ENCODE assay signal across 1 cellular context in the genomic region with DNA sequence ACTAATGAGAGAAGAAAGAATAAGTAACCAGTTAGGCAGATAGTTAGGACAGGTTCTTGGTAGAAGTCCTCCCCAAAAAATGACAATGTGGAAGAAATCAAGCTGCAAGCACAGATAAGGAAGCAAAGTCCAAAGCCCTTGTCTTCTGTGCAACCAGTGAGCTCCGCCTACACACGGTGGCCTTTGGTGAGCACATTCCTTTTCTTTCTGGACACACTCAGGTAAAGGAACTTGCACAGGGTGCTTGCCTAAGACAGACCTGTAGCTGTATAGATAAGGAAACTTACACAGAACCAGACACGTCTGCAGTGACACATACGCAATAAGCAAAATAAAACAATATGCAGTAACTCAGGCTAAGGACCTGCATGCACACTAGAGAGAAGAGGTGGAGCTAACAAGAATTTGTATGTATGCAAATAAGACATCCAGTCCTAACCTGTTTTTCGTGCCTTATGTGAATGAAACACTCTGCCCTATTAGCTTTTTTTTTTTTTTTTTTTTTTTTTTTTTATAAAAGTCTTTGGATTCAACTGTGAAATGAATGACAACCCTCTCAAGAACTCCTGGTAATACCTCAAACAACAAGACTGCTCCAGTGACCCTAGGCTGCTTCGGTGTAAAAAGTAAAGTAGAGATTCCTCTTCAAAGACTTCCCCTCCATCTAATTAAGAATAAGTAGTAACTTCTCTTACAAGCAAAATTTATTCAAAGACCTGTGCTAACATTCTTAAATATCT.
TF ChIP-seq lines count a peak whose summit lies in the region.

No MANE protein-coding gene starts in this region.

TF ChIP-seq in HepG2, 621 proteins besides CTCF, POLR2A, EP300 and RAD21 (continued from another document and continues in another):
- no peak for TF ChIP-seq REXO4 (CRISPR knock-in tag; IDR thresholded peaks at IDR 0.05; ENCODE audit: borderline replicate concordance)
- TF ChIP-seq, protein P1, sequence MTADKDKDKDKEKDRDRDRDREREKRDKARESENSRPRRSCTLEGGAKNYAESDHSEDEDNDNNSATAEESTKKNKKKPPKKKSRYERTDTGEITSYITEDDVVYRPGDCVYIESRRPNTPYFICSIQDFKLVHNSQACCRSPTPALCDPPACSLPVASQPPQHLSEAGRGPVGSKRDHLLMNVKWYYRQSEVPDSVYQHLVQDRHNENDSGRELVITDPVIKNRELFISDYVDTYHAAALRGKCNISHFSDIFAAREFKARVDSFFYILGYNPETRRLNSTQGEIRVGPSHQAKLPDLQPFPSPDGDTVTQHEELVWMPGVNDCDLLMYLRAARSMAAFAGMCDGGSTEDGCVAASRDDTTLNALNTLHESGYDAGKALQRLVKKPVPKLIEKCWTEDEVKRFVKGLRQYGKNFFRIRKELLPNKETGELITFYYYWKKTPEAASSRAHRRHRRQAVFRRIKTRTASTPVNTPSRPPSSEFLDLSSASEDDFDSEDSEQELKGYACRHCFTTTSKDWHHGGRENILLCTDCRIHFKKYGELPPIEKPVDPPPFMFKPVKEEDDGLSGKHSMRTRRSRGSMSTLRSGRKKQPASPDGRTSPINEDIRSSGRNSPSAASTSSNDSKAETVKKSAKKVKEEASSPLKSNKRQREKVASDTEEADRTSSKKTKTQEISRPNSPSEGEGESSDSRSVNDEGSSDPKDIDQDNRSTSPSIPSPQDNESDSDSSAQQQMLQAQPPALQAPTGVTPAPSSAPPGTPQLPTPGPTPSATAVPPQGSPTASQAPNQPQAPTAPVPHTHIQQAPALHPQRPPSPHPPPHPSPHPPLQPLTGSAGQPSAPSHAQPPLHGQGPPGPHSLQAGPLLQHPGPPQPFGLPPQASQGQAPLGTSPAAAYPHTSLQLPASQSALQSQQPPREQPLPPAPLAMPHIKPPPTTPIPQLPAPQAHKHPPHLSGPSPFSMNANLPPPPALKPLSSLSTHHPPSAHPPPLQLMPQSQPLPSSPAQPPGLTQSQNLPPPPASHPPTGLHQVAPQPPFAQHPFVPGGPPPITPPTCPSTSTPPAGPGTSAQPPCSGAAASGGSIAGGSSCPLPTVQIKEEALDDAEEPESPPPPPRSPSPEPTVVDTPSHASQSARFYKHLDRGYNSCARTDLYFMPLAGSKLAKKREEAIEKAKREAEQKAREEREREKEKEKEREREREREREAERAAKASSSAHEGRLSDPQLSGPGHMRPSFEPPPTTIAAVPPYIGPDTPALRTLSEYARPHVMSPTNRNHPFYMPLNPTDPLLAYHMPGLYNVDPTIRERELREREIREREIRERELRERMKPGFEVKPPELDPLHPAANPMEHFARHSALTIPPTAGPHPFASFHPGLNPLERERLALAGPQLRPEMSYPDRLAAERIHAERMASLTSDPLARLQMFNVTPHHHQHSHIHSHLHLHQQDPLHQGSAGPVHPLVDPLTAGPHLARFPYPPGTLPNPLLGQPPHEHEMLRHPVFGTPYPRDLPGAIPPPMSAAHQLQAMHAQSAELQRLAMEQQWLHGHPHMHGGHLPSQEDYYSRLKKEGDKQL (CRISPR knock-in tag; IDR thresholded peaks at IDR 0.05; ENCODE audit: low read depth), result peak; percentile 50; the same call in 1 of the 2 replicates
- TF ChIP-seq RAD51 (IDR thresholded peaks at IDR 0.05; ENCODE audit: borderline replicate concordance), result no peak
- no peak for TF ChIP-seq CBX1 (IDR thresholded peaks at IDR 0.05; ENCODE audit: low read depth)
- no peak for TF ChIP-seq PHF20 (CRISPR knock-in tag; IDR thresholded peaks at IDR 0.05)
- TF ChIP-seq ZNF773 (CRISPR knock-in tag; IDR thresholded peaks at IDR 0.05; ENCODE audit: borderline replicate concordance), result no peak
- TF ChIP-seq GATAD1 (CRISPR knock-in tag; IDR thresholded peaks at IDR 0.05), result no peak; the same call in 1 of the 2 replicates
- TF ChIP-seq ZNF781 (CRISPR knock-in tag; IDR thresholded peaks at IDR 0.05; ENCODE audit: borderline replicate concordance, not compliant biosample characterization), result no peak
- no peak for TF ChIP-seq MEIS1 (CRISPR knock-in tag; IDR thresholded peaks at IDR 0.05; ENCODE audit: borderline replicate concordance)
- TF ChIP-seq ATF3 (CRISPR knock-in tag; IDR thresholded peaks at IDR 0.05), result 0 out of 2 replicates have a peak, but pooled peaks have one; percentile 36
- no peak for TF ChIP-seq NFKB2 (CRISPR knock-in tag; IDR thresholded peaks at IDR 0.05; ENCODE audit: borderline replicate concordance)
- no peak for TF ChIP-seq ZNF563 (CRISPR knock-in tag; IDR thresholded peaks at IDR 0.05)
- TF ChIP-seq, protein P2, sequence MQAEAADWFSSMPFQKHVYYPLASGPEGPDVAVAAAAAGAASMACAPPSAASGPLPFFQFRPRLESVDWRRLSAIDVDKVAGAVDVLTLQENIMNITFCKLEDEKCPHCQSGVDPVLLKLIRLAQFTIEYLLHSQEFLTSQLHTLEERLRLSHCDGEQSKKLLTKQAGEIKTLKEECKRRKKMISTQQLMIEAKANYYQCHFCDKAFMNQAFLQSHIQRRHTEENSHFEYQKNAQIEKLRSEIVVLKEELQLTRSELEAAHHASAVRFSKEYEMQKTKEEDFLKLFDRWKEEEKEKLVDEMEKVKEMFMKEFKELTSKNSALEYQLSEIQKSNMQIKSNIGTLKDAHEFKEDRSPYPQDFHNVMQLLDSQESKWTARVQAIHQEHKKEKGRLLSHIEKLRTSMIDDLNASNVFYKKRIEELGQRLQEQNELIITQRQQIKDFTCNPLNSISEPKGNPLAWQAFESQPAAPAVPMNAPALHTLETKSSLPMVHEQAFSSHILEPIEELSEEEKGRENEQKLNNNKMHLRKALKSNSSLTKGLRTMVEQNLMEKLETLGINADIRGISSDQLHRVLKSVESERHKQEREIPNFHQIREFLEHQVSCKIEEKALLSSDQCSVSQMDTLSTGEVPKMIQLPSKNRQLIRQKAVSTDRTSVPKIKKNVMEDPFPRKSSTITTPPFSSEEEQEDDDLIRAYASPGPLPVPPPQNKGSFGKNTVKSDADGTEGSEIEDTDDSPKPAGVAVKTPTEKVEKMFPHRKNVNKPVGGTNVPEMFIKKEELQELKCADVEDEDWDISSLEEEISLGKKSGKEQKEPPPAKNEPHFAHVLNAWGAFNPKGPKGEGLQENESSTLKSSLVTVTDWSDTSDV (CRISPR knock-in tag; IDR thresholded peaks at IDR 0.05), result no peak
- TF ChIP-seq ARID2 (CRISPR knock-in tag; IDR thresholded peaks at IDR 0.05; ENCODE audit: borderline replicate concordance), result no peak
- TF ChIP-seq ZNF33A (CRISPR knock-in tag; IDR thresholded peaks at IDR 0.05; ENCODE audit: borderline replicate concordance), result no peak
- TF ChIP-seq, protein P3, sequence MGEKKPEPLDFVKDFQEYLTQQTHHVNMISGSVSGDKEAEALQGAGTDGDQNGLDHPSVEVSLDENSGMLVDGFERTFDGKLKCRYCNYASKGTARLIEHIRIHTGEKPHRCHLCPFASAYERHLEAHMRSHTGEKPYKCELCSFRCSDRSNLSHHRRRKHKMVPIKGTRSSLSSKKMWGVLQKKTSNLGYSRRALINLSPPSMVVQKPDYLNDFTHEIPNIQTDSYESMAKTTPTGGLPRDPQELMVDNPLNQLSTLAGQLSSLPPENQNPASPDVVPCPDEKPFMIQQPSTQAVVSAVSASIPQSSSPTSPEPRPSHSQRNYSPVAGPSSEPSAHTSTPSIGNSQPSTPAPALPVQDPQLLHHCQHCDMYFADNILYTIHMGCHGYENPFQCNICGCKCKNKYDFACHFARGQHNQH (CRISPR knock-in tag; IDR thresholded peaks at IDR 0.05), result peak; percentile 45; the same call in 1 of the 2 replicates
- TF ChIP-seq NR2F6 (IDR thresholded peaks at IDR 0.05), result no peak; the same call in 1 of the 2 replicates
- peak; percentile 37; the same call in 1 of the 2 replicates for TF ChIP-seq NR2F6 (CRISPR knock-in tag; IDR thresholded peaks at IDR 0.05)
- TF ChIP-seq ZNF3 (CRISPR knock-in tag; IDR thresholded peaks at IDR 0.05), result no peak
- TF ChIP-seq THYN1 (CRISPR knock-in tag; IDR thresholded peaks at IDR 0.05; ENCODE audit: borderline replicate concordance, low read depth), result no peak
- no peak for TF ChIP-seq KMT2A (CRISPR knock-in tag; IDR thresholded peaks at IDR 0.05)
- TF ChIP-seq, protein P4, sequence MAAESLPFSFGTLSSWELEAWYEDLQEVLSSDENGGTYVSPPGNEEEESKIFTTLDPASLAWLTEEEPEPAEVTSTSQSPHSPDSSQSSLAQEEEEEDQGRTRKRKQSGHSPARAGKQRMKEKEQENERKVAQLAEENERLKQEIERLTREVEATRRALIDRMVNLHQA (CRISPR knock-in tag; IDR thresholded peaks at IDR 0.05), result no peak
- no peak for TF ChIP-seq ZFYVE20 (CRISPR knock-in tag; IDR thresholded peaks at IDR 0.05; ENCODE audit: borderline replicate concordance, low read depth)
- no peak for TF ChIP-seq ZNF253 (CRISPR knock-in tag; IDR thresholded peaks at IDR 0.05; ENCODE audit: borderline replicate concordance)
- TF ChIP-seq MTA1 (CRISPR knock-in tag; IDR thresholded peaks at IDR 0.05; ENCODE audit: borderline replicate concordance), result peak; percentile 40; the same call in 1 of the 2 replicates
- TF ChIP-seq MBNL3 (CRISPR knock-in tag; conservative IDR thresholded peaks at IDR 0.05), result no peak
- no peak for TF ChIP-seq GPBP1L1 (CRISPR knock-in tag; IDR thresholded peaks at IDR 0.05)
- 0 out of 2 replicates have a peak, but pooled peaks have one; percentile 16 for TF ChIP-seq PPARG (CRISPR knock-in tag; conservative IDR thresholded peaks at IDR 0.05)
- TF ChIP-seq ELF4 (CRISPR knock-in tag; IDR thresholded peaks at IDR 0.05; ENCODE audit: borderline replicate concordance), result no peak
- TF ChIP-seq SNAPC5 (CRISPR knock-in tag; IDR thresholded peaks at IDR 0.05; ENCODE audit: borderline replicate concordance), result no peak
- no peak for TF ChIP-seq CREB1 (IDR thresholded peaks at IDR 0.05)
- peak; percentile 68 for TF ChIP-seq CREB1 (CRISPR knock-in tag; IDR thresholded peaks at IDR 0.05)
- TF ChIP-seq GPN1 (CRISPR knock-in tag; IDR thresholded peaks at IDR 0.05; ENCODE audit: borderline replicate concordance), result no peak
- TF ChIP-seq, protein P5, sequence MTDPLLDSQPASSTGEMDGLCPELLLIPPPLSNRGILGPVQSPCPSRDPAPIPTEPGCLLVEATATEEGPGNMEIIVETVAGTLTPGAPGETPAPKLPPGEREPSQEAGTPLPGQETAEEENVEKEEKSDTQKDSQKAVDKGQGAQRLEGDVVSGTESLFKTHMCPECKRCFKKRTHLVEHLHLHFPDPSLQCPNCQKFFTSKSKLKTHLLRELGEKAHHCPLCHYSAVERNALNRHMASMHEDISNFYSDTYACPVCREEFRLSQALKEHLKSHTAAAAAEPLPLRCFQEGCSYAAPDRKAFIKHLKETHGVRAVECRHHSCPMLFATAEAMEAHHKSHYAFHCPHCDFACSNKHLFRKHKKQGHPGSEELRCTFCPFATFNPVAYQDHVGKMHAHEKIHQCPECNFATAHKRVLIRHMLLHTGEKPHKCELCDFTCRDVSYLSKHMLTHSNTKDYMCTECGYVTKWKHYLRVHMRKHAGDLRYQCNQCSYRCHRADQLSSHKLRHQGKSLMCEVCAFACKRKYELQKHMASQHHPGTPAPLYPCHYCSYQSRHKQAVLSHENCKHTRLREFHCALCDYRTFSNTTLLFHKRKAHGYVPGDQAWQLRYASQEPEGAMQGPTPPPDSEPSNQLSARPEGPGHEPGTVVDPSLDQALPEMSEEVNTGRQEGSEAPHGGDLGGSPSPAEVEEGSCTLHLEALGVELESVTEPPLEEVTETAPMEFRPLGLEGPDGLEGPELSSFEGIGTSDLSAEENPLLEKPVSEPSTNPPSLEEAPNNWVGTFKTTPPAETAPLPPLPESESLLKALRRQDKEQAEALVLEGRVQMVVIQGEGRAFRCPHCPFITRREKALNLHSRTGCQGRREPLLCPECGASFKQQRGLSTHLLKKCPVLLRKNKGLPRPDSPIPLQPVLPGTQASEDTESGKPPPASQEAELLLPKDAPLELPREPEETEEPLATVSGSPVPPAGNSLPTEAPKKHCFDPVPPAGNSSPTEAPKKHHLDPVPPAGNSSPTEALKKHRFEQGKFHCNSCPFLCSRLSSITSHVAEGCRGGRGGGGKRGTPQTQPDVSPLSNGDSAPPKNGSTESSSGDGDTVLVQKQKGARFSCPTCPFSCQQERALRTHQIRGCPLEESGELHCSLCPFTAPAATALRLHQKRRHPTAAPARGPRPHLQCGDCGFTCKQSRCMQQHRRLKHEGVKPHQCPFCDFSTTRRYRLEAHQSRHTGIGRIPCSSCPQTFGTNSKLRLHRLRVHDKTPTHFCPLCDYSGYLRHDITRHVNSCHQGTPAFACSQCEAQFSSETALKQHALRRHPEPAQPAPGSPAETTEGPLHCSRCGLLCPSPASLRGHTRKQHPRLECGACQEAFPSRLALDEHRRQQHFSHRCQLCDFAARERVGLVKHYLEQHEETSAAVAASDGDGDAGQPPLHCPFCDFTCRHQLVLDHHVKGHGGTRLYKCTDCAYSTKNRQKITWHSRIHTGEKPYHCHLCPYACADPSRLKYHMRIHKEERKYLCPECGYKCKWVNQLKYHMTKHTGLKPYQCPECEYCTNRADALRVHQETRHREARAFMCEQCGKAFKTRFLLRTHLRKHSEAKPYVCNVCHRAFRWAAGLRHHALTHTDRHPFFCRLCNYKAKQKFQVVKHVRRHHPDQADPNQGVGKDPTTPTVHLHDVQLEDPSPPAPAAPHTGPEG (CRISPR knock-in tag; IDR thresholded peaks at IDR 0.05), result no peak
- TF ChIP-seq ZBTB42 (CRISPR knock-in tag; IDR thresholded peaks at IDR 0.05), result no peak
- TF ChIP-seq ZNF768 (CRISPR knock-in tag; IDR thresholded peaks at IDR 0.05), result no peak
- peak; percentile 73 for TF ChIP-seq ISL2 (CRISPR knock-in tag; IDR thresholded peaks at IDR 0.05)
- TF ChIP-seq ZNF570 (CRISPR knock-in tag; IDR thresholded peaks at IDR 0.05; ENCODE audit: borderline replicate concordance), result no peak
- no peak for TF ChIP-seq ZNF441 (CRISPR knock-in tag; IDR thresholded peaks at IDR 0.05; ENCODE audit: borderline replicate concordance)
- no peak for TF ChIP-seq MED8 (CRISPR knock-in tag; IDR thresholded peaks at IDR 0.05; ENCODE audit: insufficient replicate concordance)
- no peak for TF ChIP-seq JARID2 (CRISPR knock-in tag; IDR thresholded peaks at IDR 0.05; ENCODE audit: insufficient replicate concordance)
- TF ChIP-seq ZNF674 (CRISPR knock-in tag; IDR thresholded peaks at IDR 0.05; ENCODE audit: low read depth), result no peak
- TF ChIP-seq ZIK1 (CRISPR knock-in tag; IDR thresholded peaks at IDR 0.05; ENCODE audit: borderline replicate concordance, low read depth), result no peak
- TF ChIP-seq POGZ (CRISPR knock-in tag; IDR thresholded peaks at IDR 0.05), result peak; percentile 90
- no peak for TF ChIP-seq ZSCAN20 (CRISPR knock-in tag; IDR thresholded peaks at IDR 0.05; ENCODE audit: borderline replicate concordance)
- no peak for TF ChIP-seq ZNF432 (CRISPR knock-in tag; IDR thresholded peaks at IDR 0.05; ENCODE audit: borderline replicate concordance)
- no peak for TF ChIP-seq MAFF (IDR thresholded peaks at IDR 0.05; ENCODE audit: low read depth, low read length)
- TF ChIP-seq ZNF333 (CRISPR knock-in tag; IDR thresholded peaks at IDR 0.05; ENCODE audit: borderline replicate concordance), result no peak
